Comparison of ENCODE assay signal across 21 cellular contexts in the genomic region with DNA sequence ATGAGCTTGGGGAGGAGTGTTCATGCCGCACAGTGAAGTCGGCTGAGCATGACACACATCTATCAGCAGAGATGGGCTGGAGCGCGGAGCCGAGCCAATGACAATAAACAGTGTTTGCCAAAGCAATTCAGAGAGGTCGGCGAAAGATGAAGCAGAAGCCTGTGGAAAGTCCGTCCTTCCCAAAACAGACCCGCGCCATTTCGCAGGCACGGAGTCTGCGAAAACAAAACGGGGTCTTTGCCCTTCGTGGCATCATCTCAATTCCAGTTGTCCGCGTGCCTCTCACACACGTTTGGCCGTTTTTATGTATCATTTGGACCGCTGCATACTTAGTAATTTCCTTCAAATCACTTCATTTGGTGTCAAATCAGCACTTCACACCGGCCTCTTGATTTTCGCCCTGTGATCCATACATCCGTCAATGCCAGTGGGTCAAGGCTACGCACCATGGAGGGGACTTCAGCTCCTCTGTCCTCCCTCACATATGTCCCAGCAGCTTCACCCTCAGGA.
DNase-seq lines count a peak whose midpoint lies in the region; ATAC-seq and TF ChIP-seq lines count a peak whose summit lies in the region.
"Had no signal": no experiment of that assay in that cellular context is flagged by ENCODE, and none has a peak within 500 bp of the region (broad histone marks: within the 10 kb centered on the region; RNA-seq: fewer than 3 reads in every experiment).

No MANE protein-coding gene starts in this region.

- H3K4me1 ChIP-seq in left ventricle myocardium inferior (peaks cover 4% of the 10 kb centered on the region), psoas muscle (no peaks in the 10 kb centered on the region)
- H3K4me1 ChIP-seq: ascending aorta had no signal

- no peak overlapping the region for H3K27ac Mint-ChIP-seq in activated CD4-positive, alpha-beta T cell treated with anti-CD3 and anti-CD28 coated beads, Interleukin-2, amount 10 ng/mL, durations not matched to agents 7 days and 5 days
- H3K27ac Mint-ChIP-seq: activated T-helper 2 cell treated with anti-CD3 and anti-CD28 coated beads, Interferon-gamma antibody, Interleukin-2, Interleukin-4, amounts not matched to agents 10 μg/mL and 5 μg/mL and 100 μg/mL, durations not matched to agents 14 hours and 24 hours and 36 hours had no signal

- WGBS in psoas muscle, 3 donors = 73 to 84% (median 80%) methylated on average over 24 of the region's 24 CpGs

- peaks cover 7% of the 10 kb centered on the region for H3K27me3 Mint-ChIP-seq in activated CD4-positive, alpha-beta T cell treated with anti-CD3 and anti-CD28 coated beads, Interleukin-2, amount 10 ng/mL, durations not matched to agents 7 days and 5 days

- H3K36me3 ChIP-seq in left ventricle myocardium inferior (no peaks in the 10 kb centered on the region), psoas muscle (ENCODE audit: insufficient read depth in 1 of 2, low read depth in 1 of 2) (no peaks in the 10 kb centered on the region)
- H3K36me3 ChIP-seq: ascending aorta had no signal

- H3K4me1 Mint-ChIP-seq in activated CD4-positive, alpha-beta T cell treated with anti-CD3 and anti-CD28 coated beads, Interleukin-2, amount 10 ng/mL, durations not matched to agents 7 days and 5 days = no peaks in the 10 kb centered on the region
- H3K4me1 Mint-ChIP-seq: stimulated activated naive CD8-positive, alpha-beta T cell treated with anti-CD3 and anti-CD28 coated beads, Interleukin-15, amount 100 ng/mL, for 72 hours had no signal

- H3K9me3 ChIP-seq in left ventricle myocardium inferior (replicated peaks) = no peaks in the 10 kb centered on the region
- H3K9me3 ChIP-seq in psoas muscle = no peaks in the 10 kb centered on the region
- H3K9me3 ChIP-seq: ascending aorta; BLaER1 treated with 17β-estradiol and CSF1 and Interleukin-3, amounts not matched to agents 10 nM and 100 nM had no signal

- CTCF ChIA-PET in GM10248 (lab: Yijun Ruan, JAX) = interaction anchor here (4.8 to 7.9 kb wide), 2 partner anchors 11 to 36 kb away, joined by 26 to 70 read pairs; no protein-coding TSS in a partner anchor
- CTCF ChIA-PET in activated CD4-positive, alpha-beta T cell treated with anti-CD3 and anti-CD28 coated beads, Interleukin-2, amount 10 ng/mL, durations not matched to agents 7 days and 5 days (lab: Charles Lee) = interaction anchor here (0.7 kb wide), 1 partner anchor 136 kb away, joined by 4 read pairs; no protein-coding TSS in a partner anchor

- H3K27me3 ChIP-seq in left ventricle myocardium inferior (ENCODE audit: low read depth) (peaks cover 31% of the 10 kb centered on the region), psoas muscle (ENCODE audit: insufficient read depth in 3 of 3, low read length in 2 of 3) (peaks cover 0 to 5% (median under 1%) of the 10 kb centered on the region in 3 donors)
- H3K27me3 ChIP-seq: ascending aorta had no signal

- peak; percentile 30 for DNase-seq in Daoy (ENCODE audit: low read depth)
- peak; percentile 58 for DNase-seq in NCI-H748 (lab: John Stamatoyannopoulos, UW; ENCODE audit: unreplicated experiment)
- peak; percentile 34 for DNase-seq in left ventricle myocardium inferior
- peak; percentile 52 to 66 for DNase-seq in psoas muscle
- no peak for DNase-seq in GM10248 (ENCODE audit: extremely low spot score)
- DNase-seq in activated CD4-positive, alpha-beta T cell treated with anti-CD3 and anti-CD28 coated beads, Interleukin-2, amount 10 ng/mL, durations not matched to agents 7 days and 5 days = no peak
- DNase-seq in ACHN = no peak
- DNase-seq: activated CD4-positive, alpha-beta T cell treated with anti-CD3 and anti-CD28 coated beads, Interleukin-2, amount 50 U/mL, for 4 hours; DMS79 treated with DMSO at 0.1 percent for 48 hours; dorsolateral prefrontal cortex; KG1; midbrain; NCI-H1694 treated with DMSO at 0.1 percent for 48 hours; occipital lobe; SIG-M5; small intestine; stimulated activated naive CD8-positive, alpha-beta T cell treated with anti-CD3 and anti-CD28 coated beads, Interleukin-15, amount 100 ng/mL, for 72 hours had no signal

- no peak overlapping the region for H3K4me3 Mint-ChIP-seq in activated CD4-positive, alpha-beta T cell treated with anti-CD3 and anti-CD28 coated beads, Interleukin-2, amount 10 ng/mL, durations not matched to agents 7 days and 5 days
- H3K4me3 Mint-ChIP-seq: stimulated activated naive CD8-positive, alpha-beta T cell treated with anti-CD3 and anti-CD28 coated beads, Interleukin-15, amount 100 ng/mL, for 72 hours had no signal

- H3K27ac ChIP-seq in left ventricle myocardium inferior (replicated peaks) (no peak overlapping the region), psoas muscle (no peak overlapping the region)
- H3K27ac ChIP-seq: ascending aorta; BLaER1 treated with 17β-estradiol and CSF1 and Interleukin-3, amounts not matched to agents 10 nM and 100 nM; dorsolateral prefrontal cortex had no signal

- TF ChIP-seq CTCF in left ventricle myocardium inferior (IDR thresholded peaks at IDR 0.05; ENCODE audit: borderline replicate concordance) (no peak), psoas muscle (IDR thresholded peaks at IDR 0.05) (no peak), GM10248 (IDR thresholded peaks at IDR 0.05; ENCODE audit: control extremely low read depth, extremely low read depth, low read depth, missing control alignments) (no peak)

- ATAC-seq in psoas muscle = no peak
- no peak for ATAC-seq in GM21447 (IDR thresholded peaks at IDR 0.05; ENCODE audit: unreplicated experiment)
- ATAC-seq: stimulated activated naive CD8-positive, alpha-beta T cell treated with anti-CD3 and anti-CD28 coated beads, Interleukin-15, amount 100 ng/mL, for 72 hours had no signal

- no peak overlapping the region for H3K4me3 ChIP-seq in left ventricle myocardium inferior
- no peak overlapping the region for H3K4me3 ChIP-seq in psoas muscle
- H3K4me3 ChIP-seq: BLaER1 treated with 17β-estradiol and CSF1 and Interleukin-3, amounts not matched to agents 10 nM and 100 nM; dorsolateral prefrontal cortex had no signal

- H3K36me3 Mint-ChIP-seq in activated CD4-positive, alpha-beta T cell treated with anti-CD3 and anti-CD28 coated beads, Interleukin-2, amount 10 ng/mL, durations not matched to agents 7 days and 5 days (ENCODE audit: low read depth) = no peaks in the 10 kb centered on the region

- intact Hi-C loops in left ventricle myocardium inferior (cut with micrococcal nuclease) (no loop called here), psoas muscle (cut with DNase I) (no loop called here)

- in situ Hi-C loops in ACHN (cut with HindIII; ENCODE audit: low pct_ligation_motif_present, low pct_unique_long_range_greater_than_20kb, low sequenced_read_pairs) = no loop called here

- no peaks in the 10 kb centered on the region for H3K9me3 Mint-ChIP-seq in activated CD4-positive, alpha-beta T cell treated with anti-CD3 and anti-CD28 coated beads, Interleukin-2, amount 10 ng/mL, durations not matched to agents 7 days and 5 days
- H3K9me3 Mint-ChIP-seq: activated T-helper 2 cell treated with anti-CD3 and anti-CD28 coated beads, Interferon-gamma antibody, Interleukin-2, Interleukin-4, amounts not matched to agents 10 μg/mL and 5 μg/mL and 100 μg/mL, durations not matched to agents 14 hours and 24 hours and 36 hours; stimulated activated naive CD8-positive, alpha-beta T cell treated with anti-CD3 and anti-CD28 coated beads, Interleukin-15, amount 100 ng/mL, for 72 hours had no signal

- POLR2A ChIA-PET in GM10248 (lab: Yijun Ruan, JAX) = no interaction called here
- POLR2A ChIA-PET in activated CD4-positive, alpha-beta T cell treated with anti-CD3 and anti-CD28 coated beads, Interleukin-2, amount 10 ng/mL, durations not matched to agents 7 days and 5 days (lab: Charles Lee) = no interaction called here

Comparison
In these comparisons a context has a peak if more than half of its experiments do, and no peak if none do; other contexts are left out.
1. DNase-seq: peak in Daoy (single experiment), NCI-H748 (single experiment), left ventricle myocardium inferior (single experiment) and psoas muscle (2 of 2); none in GM10248 (single experiment), activated CD4-positive, alpha-beta T cell treated with anti-CD3 and anti-CD28 coated beads, Interleukin-2, amount 10 ng/mL, durations not matched to agents 7 days and 5 days (single experiment) and ACHN (single experiment).